ENCODE assay signal across 10 cellular contexts in the genomic region with DNA sequence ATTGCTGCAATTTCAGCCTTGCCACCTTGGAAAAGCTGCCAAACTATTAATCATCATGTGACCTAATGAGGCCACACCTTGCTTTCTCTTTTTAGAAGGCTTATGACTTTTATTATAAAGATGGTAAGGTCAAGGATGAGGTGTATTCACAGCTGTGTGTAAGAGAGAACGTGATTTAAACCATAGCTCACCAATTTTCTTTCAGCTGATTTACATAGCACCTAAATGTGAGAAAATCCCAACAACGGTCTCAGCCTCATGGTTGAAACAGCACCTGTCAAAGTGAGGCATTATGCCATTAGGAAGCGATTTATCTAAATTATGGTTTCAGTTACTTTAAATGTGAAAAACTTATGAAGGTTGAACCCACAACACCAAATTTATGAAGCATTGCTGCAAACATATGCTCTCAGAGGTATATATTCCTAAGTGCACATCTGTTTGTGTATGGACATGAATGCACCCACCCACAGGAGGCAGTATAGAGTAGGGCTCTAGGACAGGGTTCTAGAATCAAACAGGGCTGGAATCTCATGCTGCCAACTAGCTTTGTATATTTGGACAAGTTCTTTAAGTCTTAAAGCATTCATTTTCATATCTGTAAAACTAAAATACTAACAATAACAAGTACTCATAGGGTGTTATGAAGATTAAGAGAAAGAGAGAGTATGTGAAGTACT. TPM values are rescaled to one million over a fixed set of nuclear protein-coding genes. Genes with fewer than 3 reads are reported as not detected.
DNase-seq lines count a peak whose midpoint lies in the region; ATAC-seq, FAIRE-seq and TF ChIP-seq lines count a peak whose summit lies in the region.
"Had no signal": no experiment of that assay in that cellular context is flagged by ENCODE, and none has a peak within 500 bp of the region (broad histone marks: within the 10 kb centered on the region; RNA-seq: fewer than 3 reads in every experiment).

No MANE protein-coding gene starts in this region.

- ATAC-seq in GM18519 (IDR thresholded peaks at IDR 0.05; ENCODE audit: low FRiP score, unreplicated experiment) (peak; percentile 53), esophagus mucosa (peak; percentile 88), upper lobe of left lung (ENCODE audit: low FRiP score in 2 of 2) (no peak), GM18861 (IDR thresholded peaks at IDR 0.05; ENCODE audit: unreplicated experiment) (no peak)
- no peak for ATAC-seq in activated CD4-positive, CD25-positive, alpha-beta regulatory T cell treated with anti-CD3 and anti-CD28 coated beads, Interleukin-2, amount 50 U/mL, for 24 hours

- H3K27me3 ChIP-seq in upper lobe of left lung = no peaks in the 10 kb centered on the region
- H3K27me3 ChIP-seq: pancreas had no signal

- no peak overlapping the region for H3K27ac ChIP-seq in upper lobe of left lung
- H3K27ac ChIP-seq: pancreas had no signal

- no peak for TF ChIP-seq POLR2A in upper lobe of left lung (IDR thresholded peaks at IDR 0.05)

- no peak overlapping the region for H3K4me3 Mint-ChIP-seq in CD14-positive monocyte

- TF ChIP-seq EP300 in upper lobe of left lung (IDR thresholded peaks at IDR 0.05) = no peak

- WGBS in upper lobe of left lung, 2 donors = 87 to 93% methylated on average over 3 of the region's 3 CpGs

- peak; percentile 38 for TF ChIP-seq CTCF in CD14-positive monocyte (IDR thresholded peaks at IDR 0.05)
- TF ChIP-seq CTCF in LNCAP (IDR thresholded peaks at IDR 0.05) = peak; percentile 30; the same call in 1 of the 2 replicates
- no peak for TF ChIP-seq CTCF in upper lobe of left lung (IDR thresholded peaks at IDR 0.05)

- peaks cover 0 to 4% (median 2%) of the 10 kb centered on the region in 3 donors for H3K27me3 Mint-ChIP-seq in CD14-positive monocyte (ENCODE audit: low read depth in 3 of 3)

- peaks cover 0 to 60% (median 10%) of the 10 kb centered on the region in 4 donors for H3K36me3 ChIP-seq in upper lobe of left lung
- H3K36me3 ChIP-seq: pancreas had no signal

- intact Hi-C loops in CD14-positive monocyte (cut with micrococcal nuclease) = no loop called here

- H3K4me3 ChIP-seq in upper lobe of left lung = no peak overlapping the region
- H3K4me3 ChIP-seq: pancreas had no signal

- no peaks in the 10 kb centered on the region for H3K36me3 Mint-ChIP-seq in CD14-positive monocyte

- no peaks in the 10 kb centered on the region for H3K9me3 ChIP-seq in upper lobe of left lung
- H3K9me3 ChIP-seq: pancreas had no signal

- DNase-seq in CD14-positive monocyte (ENCODE audit: low spot score) (no peak), RCC 7860 (ENCODE audit: low spot score) (no peak), upper lobe of left lung (no peak)
- DNase-seq: NK-92 treated with Interleukin-12 subunit alpha and Interleukin-12 subunit beta, amount 100 ng/mL, for 24 hours; pancreas had no signal

- no peak for FAIRE-seq in RCC 7860 (lab: Jason Lieb, UNC)
- FAIRE-seq: pancreas had no signal

- no peaks in the 10 kb centered on the region for H3K4me1 ChIP-seq in upper lobe of left lung

- H3K9me3 Mint-ChIP-seq in CD14-positive monocyte = no peaks in the 10 kb centered on the region

- no peak overlapping the region for H3K27ac Mint-ChIP-seq in CD14-positive monocyte

- H3K4me1 Mint-ChIP-seq in CD14-positive monocyte = no peaks in the 10 kb centered on the region

RNA-seq across cellular contexts. Expression of gene ANXA3, which starts 40.7 kb away (rescaled TPM):
- under 1 TPM; 0.55 to 0.64 TPM for polyA plus RNA-seq in CD14-positive monocyte
- total RNA-seq in esophagus mucosa (51.0 TPM), upper lobe of left lung (100 to 1,000 TPM; 113 to 484 (median 269) TPM)

Comparison
In these comparisons a context has a peak if more than half of its experiments do, and no peak if none do; other contexts are left out.
1. CTCF ChIP-seq: peak in CD14-positive monocyte (single experiment) and LNCAP (single experiment); none in upper lobe of left lung (0 of 6).
2. ATAC-seq: peak in GM18519 (single experiment) and esophagus mucosa (single experiment); none in activated CD4-positive, CD25-positive, alpha-beta regulatory T cell treated with anti-CD3 and anti-CD28 coated beads, Interleukin-2, amount 50 U/mL, for 24 hours (0 of 2), upper lobe of left lung (0 of 2) and GM18861 (single experiment).